ENCODE assay signal across 28 cellular contexts in genomic region chr20:46619445-46619844, GRCh38. TPM values are rescaled to one million over a fixed set of nuclear protein-coding genes. Genes with fewer than 3 reads are reported as not detected.
"Had no signal": no experiment of that assay in that cellular context is flagged by ENCODE, and none has a peak within 500 bp of the region (broad histone marks: within the 10 kb centered on the region; RNA-seq: fewer than 3 reads in every experiment).

No MANE protein-coding gene starts in this region.

- H3K4me3 ChIP-seq: ascending aorta, breast epithelium, colonic mucosa, gastrocnemius medialis, heart left ventricle had no signal

- H3K36me3 ChIP-seq: ascending aorta, breast epithelium, colonic mucosa, gastrocnemius medialis, heart left ventricle had no signal

- H3K27ac ChIP-seq: ascending aorta, breast epithelium, colonic mucosa, foreskin keratinocyte, gastrocnemius medialis, heart left ventricle had no signal

- H3K27me3 ChIP-seq: ascending aorta, breast epithelium, colonic mucosa, foreskin keratinocyte, gastrocnemius medialis, heart left ventricle had no signal

- H3K4me1 ChIP-seq: ascending aorta, breast epithelium, colonic mucosa, foreskin keratinocyte, gastrocnemius medialis, heart left ventricle had no signal

- DNase-seq: activated CD4-positive, alpha-beta memory T cell treated with anti-CD3 and anti-CD28 coated beads for 36 hours; activated CD4-positive, alpha-beta T cell treated with anti-CD3 and anti-CD28 coated beads for 36 hours; activated CD4-positive, alpha-beta T cell treated with anti-CD3 and anti-CD28 coated beads, Interleukin-2, amount 10 ng/mL, durations not matched to agents 24 days and 14 days; activated CD4-positive, CD25-positive, alpha-beta regulatory T cell; activated CD4-positive, CD25-positive, alpha-beta regulatory T cell treated with anti-CD3 and anti-CD28 coated beads, Interleukin-2, amount 50 U/mL, for 72 hours; activated CD8-positive, alpha-beta memory T cell treated with anti-CD3 and anti-CD28 coated beads, Interleukin-2, amount 10 ng/mL, durations not matched to agents 7 days and 5 days; activated CD8-positive, alpha-beta memory T cell treated with anti-CD3 and anti-CD28 coated beads, Interleukin-2, amount 50 U/mL, for 4 hours; activated CD8-positive, alpha-beta T cell treated with anti-CD3 and anti-CD28 coated beads, Interleukin-2, amount 10 ng/mL, durations not matched to agents 7 days and 5 days; activated effector memory CD4-positive, alpha-beta T cell treated with anti-CD3 and anti-CD28 coated beads, Interleukin-2, amount 50 U/mL, for 16 hours; activated naive CD4-positive, alpha-beta T cell treated with anti-CD3 and anti-CD28 coated beads for 36 hours; activated naive CD8-positive, alpha-beta T cell treated with anti-CD3 and anti-CD28 coated beads for 36 hours; activated naive CD8-positive, alpha-beta T cell treated with anti-CD3 and anti-CD28 coated beads, Interleukin-2, amount 50 U/mL, for 24 hours; activated T-cell treated with anti-CD3 and anti-CD28 coated beads, Interleukin-2, amount 50 U/mL, for 1 hour; activated T-cell treated with anti-CD3 and anti-CD28 coated beads, Interleukin-2, amount 50 U/mL, for 48 hours; caudate nucleus; colonic mucosa; effector CD8-positive, alpha-beta T cell; foreskin keratinocyte; gastrocnemius medialis; glutamatergic neuron; heart left ventricle; T-helper 2 cell had no signal

- ATAC-seq: activated CD4-positive, alpha-beta T cell treated with anti-CD3 and anti-CD28 coated beads for 36 hours; activated CD8-positive, alpha-beta memory T cell treated with anti-CD3 and anti-CD28 coated beads, Interleukin-2, amount 10 ng/mL, durations not matched to agents 7 days and 5 days; activated CD8-positive, alpha-beta T cell treated with anti-CD3 and anti-CD28 coated beads, Interleukin-2, amount 10 ng/mL, durations not matched to agents 7 days and 5 days; activated naive CD8-positive, alpha-beta T cell treated with anti-CD3 and anti-CD28 coated beads, Interleukin-2, amount 50 U/mL, for 24 hours; esophagus mucosa; foreskin keratinocyte; gastrocnemius medialis; heart left ventricle had no signal

- H3K9me3 ChIP-seq: ascending aorta, colonic mucosa, gastrocnemius medialis had no signal

RNA-seq across cellular contexts. Expression of gene SLC13A3, which starts 31.8 kb away (rescaled TPM):
- total RNA-seq: activated CD4-positive, alpha-beta T cell treated with anti-CD3 and anti-CD28 coated beads, Interleukin-2, amount 10 ng/mL, durations not matched to agents 24 days and 14 days; activated CD8-positive, alpha-beta memory T cell treated with anti-CD3 and anti-CD28 coated beads for 36 hours; activated CD8-positive, alpha-beta T cell treated with anti-CD3 and anti-CD28 coated beads, Interleukin-2, amount 10 ng/mL, durations not matched to agents 7 days and 5 days; activated naive CD4-positive, alpha-beta T cell treated with anti-CD3 and anti-CD28 coated beads for 36 hours; activated naive CD8-positive, alpha-beta T cell treated with anti-CD3 and anti-CD28 coated beads for 36 hours; activated T-helper 1 cell treated with anti-CD3 and anti-CD28 coated beads, Interleukin-12 subunit alpha, Interleukin-12 subunit beta, Interleukin-2, Interleukin-4 antibody, amounts not matched to agents 30 ng/mL and 10 ng/mL and 1 ng/mL, durations not matched to agents 14 hours and 24 hours and 36 hours; activated T-helper 2 cell treated with anti-CD3 and anti-CD28 coated beads, Interferon-gamma antibody, Interleukin-2, Interleukin-4, amounts not matched to agents 10 μg/mL and 5 μg/mL and 100 μg/mL, durations not matched to agents 14 hours and 24 hours and 36 hours; ascending aorta had no signal
